In the genomic region with DNA sequence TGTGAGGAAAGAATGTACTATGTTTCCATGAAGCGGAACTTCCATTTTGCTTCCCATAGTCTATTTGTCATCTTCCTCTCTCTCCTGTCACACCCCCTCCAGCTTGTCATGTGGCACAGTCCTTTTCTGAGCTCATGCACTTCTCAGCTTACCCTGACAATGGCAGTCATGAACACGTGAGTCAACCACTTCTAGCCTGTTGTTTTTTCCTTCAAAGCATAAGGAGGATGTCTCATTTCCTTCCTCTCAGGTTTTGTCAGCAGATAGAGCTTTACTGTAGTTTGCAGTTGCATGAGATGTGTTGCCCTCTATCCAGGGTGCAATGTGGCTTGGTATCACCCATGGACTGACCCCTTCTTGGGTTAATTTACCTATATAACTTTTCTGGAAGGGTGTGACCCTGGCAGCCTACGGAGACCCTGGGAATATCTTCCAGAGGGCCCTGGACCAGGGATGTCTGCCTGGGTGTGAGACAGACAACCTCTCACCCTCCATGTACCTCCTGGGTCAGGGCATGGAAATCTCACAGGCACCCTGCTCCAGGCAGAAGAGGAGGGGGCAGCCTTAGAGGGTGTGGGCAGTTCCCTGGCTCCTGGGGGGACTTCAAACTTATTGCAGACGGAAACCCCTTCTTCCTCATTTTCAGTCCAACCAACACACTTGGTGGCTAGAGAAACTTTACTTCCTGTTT, we compare ENCODE assay signal across 8 cellular contexts. TPM values are rescaled to one million over a fixed set of nuclear protein-coding genes. Genes with fewer than 3 reads are reported as not detected.
DNase-seq lines count a peak whose midpoint lies in the region; ATAC-seq and TF ChIP-seq lines count a peak whose summit lies in the region.

No MANE protein-coding gene starts in this region.

- H3K27me3 ChIP-seq in CD4-positive, CD25-positive, alpha-beta regulatory T cell (ENCODE audit: control insufficient read depth, insufficient read depth, low read length): no peaks in the 10 kb centered on the region
- H3K27me3 ChIP-seq in fibroblast of lung (ENCODE audit: control insufficient read depth, insufficient read depth, low read length): no peaks in the 10 kb centered on the region

- peak overlapping the region; percentile 80 to 91 (median 82) for H3K27ac Mint-ChIP-seq in CD4-positive, CD25-positive, alpha-beta regulatory T cell
- H3K27ac Mint-ChIP-seq in activated CD8-positive, alpha-beta T cell treated with anti-CD3 and anti-CD28 coated beads, Interleukin-2, amount 10 ng/mL, durations not matched to agents 7 days and 5 days: peak overlapping the region; percentile 82

- ATAC-seq in CD4-positive, CD25-positive, alpha-beta regulatory T cell (ENCODE audit: low read depth in 2 of 2): peak; percentile 82 to 84
- peak; percentile 42 for ATAC-seq in GM21723 (IDR thresholded peaks at IDR 0.05; ENCODE audit: unreplicated experiment)
- ATAC-seq in activated CD8-positive, alpha-beta T cell treated with anti-CD3 and anti-CD28 coated beads, Interleukin-2, amount 10 ng/mL, durations not matched to agents 7 days and 5 days: peak; percentile 75
- peak; percentile 29 for ATAC-seq in omental fat pad (ENCODE audit: low FRiP score)

- H3K9ac ChIP-seq in fibroblast of lung (ENCODE audit: insufficient read depth, low read length): no peak overlapping the region

- H3K36me3 Mint-ChIP-seq in CD4-positive, CD25-positive, alpha-beta regulatory T cell: peaks cover 6% of the 10 kb centered on the region
- peaks cover 18% of the 10 kb centered on the region for H3K36me3 Mint-ChIP-seq in activated CD8-positive, alpha-beta T cell treated with anti-CD3 and anti-CD28 coated beads, Interleukin-2, amount 10 ng/mL, durations not matched to agents 7 days and 5 days (ENCODE audit: low read depth)

- POLR2A ChIA-PET in activated CD8-positive, alpha-beta T cell treated with anti-CD3 and anti-CD28 coated beads, Interleukin-2, amount 10 ng/mL, durations not matched to agents 7 days and 5 days (lab: Charles Lee): interaction anchor here (0.6 to 2.4 kb wide), 10 partner anchors 8 to 410 kb away, joined by 3 to 13 read pairs (median 4); a partner anchor contains a TSS

- peak overlapping the region; percentile 87 for H3K27ac ChIP-seq in CD4-positive, CD25-positive, alpha-beta regulatory T cell (ENCODE audit: insufficient read depth, low read length, poor library complexity, severe bottlenecking)
- H3K27ac ChIP-seq in fibroblast of lung (ENCODE audit: insufficient read depth, low read length): no peak overlapping the region

- H3K4me1 ChIP-seq in CD4-positive, CD25-positive, alpha-beta regulatory T cell (ENCODE audit: control insufficient read depth, insufficient read depth, low read length, poor library complexity, severe bottlenecking): peaks cover 57% of the 10 kb centered on the region
- H3K4me1 ChIP-seq in fibroblast of lung (ENCODE audit: control insufficient read depth, extremely low read depth, insufficient read depth, low read length): peaks cover 3% of the 10 kb centered on the region

- H3K9me3 Mint-ChIP-seq in CD4-positive, CD25-positive, alpha-beta regulatory T cell: peaks cover 0 to 2% (median 0%) of the 10 kb centered on the region in 7 donors
- H3K9me3 Mint-ChIP-seq in activated CD8-positive, alpha-beta T cell treated with anti-CD3 and anti-CD28 coated beads, Interleukin-2, amount 10 ng/mL, durations not matched to agents 7 days and 5 days (ENCODE audit: insufficient read depth): peaks cover 4% of the 10 kb centered on the region

- H3K79me2 ChIP-seq in fibroblast of lung (ENCODE audit: control insufficient read depth, insufficient read depth, low read length): peaks cover 10% of the 10 kb centered on the region

- no peak overlapping the region for H3K4me2 ChIP-seq in fibroblast of lung (ENCODE audit: extremely low read depth, insufficient read depth, low read length)

- DNase-seq in CD4-positive, CD25-positive, alpha-beta regulatory T cell: peak; percentile 75 to 93 (median 88)
- DNase-seq in NCI-H510A treated with DMSO at 0.1 percent for 48 hours (lab: John Stamatoyannopoulos, UW): peak; percentile 49
- DNase-seq in activated CD8-positive, alpha-beta T cell treated with anti-CD3 and anti-CD28 coated beads, Interleukin-2, amount 10 ng/mL, durations not matched to agents 7 days and 5 days: peak; percentile 88
- DNase-seq in fibroblast of lung (ENCODE audit: low read depth in 2 of 2): peak; percentile 56 to 80
- no peak for DNase-seq in omental fat pad (ENCODE audit: low spot score)
- no peak for DNase-seq in cerebellum (ENCODE audit: low spot score)
- DNase-seq in GM19240 (ENCODE audit: insufficient read length, low spot score): no peak

- no peaks in the 10 kb centered on the region for H3K9me3 ChIP-seq in CD4-positive, CD25-positive, alpha-beta regulatory T cell (ENCODE audit: control insufficient read depth in 2 of 2, low read length in 2 of 2)
- H3K9me3 ChIP-seq in fibroblast of lung (ENCODE audit: control insufficient read depth, insufficient read depth, low read depth, low read length): no peaks in the 10 kb centered on the region

- H2AFZ ChIP-seq in fibroblast of lung (ENCODE audit: low read length): peak overlapping the region; percentile 33

- CTCF ChIA-PET in activated CD8-positive, alpha-beta T cell treated with anti-CD3 and anti-CD28 coated beads, Interleukin-2, amount 10 ng/mL, durations not matched to agents 7 days and 5 days (lab: Charles Lee): interaction anchor here (0.6 to 6.0 kb wide), 26 partner anchors 8 to 934 kb away, joined by 3 to 76 read pairs (median 5); a partner anchor contains a TSS

- H3K4me1 Mint-ChIP-seq in CD4-positive, CD25-positive, alpha-beta regulatory T cell: peaks cover 14 to 64% (median 40%) of the 10 kb centered on the region in 4 donors
- H3K4me1 Mint-ChIP-seq in activated CD8-positive, alpha-beta T cell treated with anti-CD3 and anti-CD28 coated beads, Interleukin-2, amount 10 ng/mL, durations not matched to agents 7 days and 5 days (ENCODE audit: low read depth): peaks cover 59% of the 10 kb centered on the region

- peaks cover 6% of the 10 kb centered on the region for H3K27me3 Mint-ChIP-seq in CD4-positive, CD25-positive, alpha-beta regulatory T cell
- no peaks in the 10 kb centered on the region for H3K27me3 Mint-ChIP-seq in activated CD8-positive, alpha-beta T cell treated with anti-CD3 and anti-CD28 coated beads, Interleukin-2, amount 10 ng/mL, durations not matched to agents 7 days and 5 days (ENCODE audit: low read depth)

- H3K4me3 ChIP-seq in CD4-positive, CD25-positive, alpha-beta regulatory T cell (ENCODE audit: low read depth, low read length): peak overlapping the region; percentile 67
- no peak overlapping the region for H3K4me3 ChIP-seq in fibroblast of lung (replicated peaks in 1 of 4; ENCODE audit: control extremely low read depth in 1 of 4, insufficient read depth in 1 of 4, low read depth in 3 of 4, low read length in 4 of 4)

- H3K4me3 Mint-ChIP-seq in CD4-positive, CD25-positive, alpha-beta regulatory T cell: peak overlapping the region; percentile 39 to 81 (median 74)
- peak overlapping the region; percentile 50 for H3K4me3 Mint-ChIP-seq in activated CD8-positive, alpha-beta T cell treated with anti-CD3 and anti-CD28 coated beads, Interleukin-2, amount 10 ng/mL, durations not matched to agents 7 days and 5 days

- no peak for TF ChIP-seq CTCF in fibroblast of lung (conservative IDR thresholded peaks at IDR 0.05 in 1 of 2, IDR thresholded peaks at IDR 0.05 in 1 of 2; ENCODE audit: low read depth in 1 of 2, low read length in 2 of 2)
- no peak for TF ChIP-seq CTCF in omental fat pad (IDR thresholded peaks at IDR 0.05)

- H3K36me3 ChIP-seq in CD4-positive, CD25-positive, alpha-beta regulatory T cell (ENCODE audit: control insufficient read depth, insufficient read depth, low read length): no peaks in the 10 kb centered on the region
- no peaks in the 10 kb centered on the region for H3K36me3 ChIP-seq in fibroblast of lung (ENCODE audit: control insufficient read depth, insufficient read depth, low read length)

- no peaks in the 10 kb centered on the region for H4K20me1 ChIP-seq in fibroblast of lung (ENCODE audit: control insufficient read depth, extremely low read depth, insufficient read depth, low read length)

RNA-seq across cellular contexts. Expression of a gene that starts 4.0 kb away (rescaled TPM):
- 71.3 TPM for total RNA-seq in CD4-positive, CD25-positive, alpha-beta regulatory T cell
- polyA plus RNA-seq in CD4-positive, CD25-positive, alpha-beta regulatory T cell: 10 to 100 TPM; 13.9 to 18.8 (median 15.9) TPM
- total RNA-seq in activated CD8-positive, alpha-beta T cell treated with anti-CD3 and anti-CD28 coated beads, Interleukin-2, amount 10 ng/mL, durations not matched to agents 7 days and 5 days: 10 to 100 TPM; 43.9 to 49.8 TPM
- total RNA-seq in fibroblast of lung (7.1 and 7.7 TPM in 2 replicates), omental fat pad (10 to 100 TPM in 3 of 4 donors, 1 to 10 TPM in 1; 8.7 to 24.4 (median 16.3) TPM), cerebellum (9.3 TPM)
- 4.2 and 4.6 TPM in 2 replicates for polyA plus RNA-seq in fibroblast of lung
- polyA plus RNA-seq in fibroblast of lung (2012): 3.4 and 3.7 TPM in 2 replicates
- 0.79 and 1.4 TPM in 2 replicates for polyA minus RNA-seq in fibroblast of lung (ENCODE audit: low replicate concordance)

Comparison
In these comparisons a context has a peak if more than half of its experiments do, and no peak if none do; other contexts are left out.
1. ATAC-seq: peak in every context shown above with its lines; median percentile 83 in CD4-positive, CD25-positive, alpha-beta regulatory T cell; 75 in activated CD8-positive, alpha-beta T cell treated with anti-CD3 and anti-CD28 coated beads, Interleukin-2, amount 10 ng/mL, durations not matched to agents 7 days and 5 days; 42 in GM21723; 29 in omental fat pad.
2. DNase-seq: peak in CD4-positive, CD25-positive, alpha-beta regulatory T cell (3 of 3), NCI-H510A treated with DMSO at 0.1 percent for 48 hours (single experiment), activated CD8-positive, alpha-beta T cell treated with anti-CD3 and anti-CD28 coated beads, Interleukin-2, amount 10 ng/mL, durations not matched to agents 7 days and 5 days (single experiment) and fibroblast of lung (2 of 2); none in omental fat pad (single experiment), cerebellum (single experiment) and GM19240 (single experiment).